10 cellular contexts compared by ENCODE assay signal in genomic region chr10:91592282-91593020, GRCh38. TPM values are rescaled to one million over a fixed set of nuclear protein-coding genes. Genes with fewer than 3 reads are reported as not detected.
A peak's percentile ranks its signal among the peaks of the same experiment; 100 is the strongest.
DNase-seq lines count a peak whose midpoint lies in the region; ATAC-seq, FAIRE-seq and TF ChIP-seq lines count a peak whose summit lies in the region.
"Had no signal": no experiment of that assay in that cellular context is flagged by ENCODE, and none has a peak within 500 bp of the region (broad histone marks: within the 10 kb centered on the region; RNA-seq: fewer than 3 reads in every experiment).

No MANE protein-coding gene starts in this region.

- peak overlapping the region; percentile 100 for H3K27ac Mint-ChIP-seq in glutamatergic neuron (ENCODE audit: unreplicated experiment)
- H3K27ac Mint-ChIP-seq in endothelial cell (ENCODE audit: unreplicated experiment): no peak overlapping the region
- no peak overlapping the region for H3K27ac Mint-ChIP-seq in activated naive CD4-positive, alpha-beta T cell treated with anti-CD3 and anti-CD28 coated beads, Interleukin-2, amount 10 ng/mL, durations not matched to agents 7 days and 5 days
- H3K27ac Mint-ChIP-seq: activated CD8-positive, alpha-beta T cell treated with anti-CD3 and anti-CD28 coated beads for 36 hours had no signal

- peaks cover 10% of the 10 kb centered on the region for H3K27me3 Mint-ChIP-seq in glutamatergic neuron (ENCODE audit: unreplicated experiment)
- no peaks in the 10 kb centered on the region for H3K27me3 Mint-ChIP-seq in endothelial cell (ENCODE audit: unreplicated experiment)
- H3K27me3 Mint-ChIP-seq in activated naive CD4-positive, alpha-beta T cell treated with anti-CD3 and anti-CD28 coated beads, Interleukin-2, amount 10 ng/mL, durations not matched to agents 7 days and 5 days: peaks cover 17% of the 10 kb centered on the region

- ATAC-seq in pancreas: peak; percentile 31 to 62 (median 38)
- ATAC-seq: activated CD8-positive, alpha-beta T cell treated with anti-CD3 and anti-CD28 coated beads for 36 hours had no signal

- intact Hi-C loops in pancreas (cut with DNase I): loop anchor here in 1 of 3 donors (5.0 kb wide), 2 partner anchors 35 to 40 kb away; partner anchors contain the start of gene PPP1R3C

- H3K9me3 Mint-ChIP-seq in glutamatergic neuron (ENCODE audit: unreplicated experiment): peaks cover 20% of the 10 kb centered on the region
- H3K9me3 Mint-ChIP-seq in endothelial cell (ENCODE audit: unreplicated experiment): no peaks in the 10 kb centered on the region
- no peaks in the 10 kb centered on the region for H3K9me3 Mint-ChIP-seq in activated naive CD4-positive, alpha-beta T cell treated with anti-CD3 and anti-CD28 coated beads, Interleukin-2, amount 10 ng/mL, durations not matched to agents 7 days and 5 days
- H3K9me3 Mint-ChIP-seq: activated CD8-positive, alpha-beta T cell treated with anti-CD3 and anti-CD28 coated beads for 36 hours had no signal

- H3K9me3 ChIP-seq in AG04450 (ENCODE audit: control insufficient read depth, insufficient read depth, low read length) (no peaks in the 10 kb centered on the region), pancreas (no peaks in the 10 kb centered on the region)

- FAIRE-seq in pancreas (lab: Jason Lieb, UNC) (no peak), frontal cortex (lab: Jason Lieb, UNC) (no peak)

- H3K36me3 Mint-ChIP-seq in glutamatergic neuron (ENCODE audit: unreplicated experiment): no peaks in the 10 kb centered on the region
- H3K36me3 Mint-ChIP-seq in endothelial cell (ENCODE audit: low read depth, unreplicated experiment): no peaks in the 10 kb centered on the region
- H3K36me3 Mint-ChIP-seq in activated naive CD4-positive, alpha-beta T cell treated with anti-CD3 and anti-CD28 coated beads, Interleukin-2, amount 10 ng/mL, durations not matched to agents 7 days and 5 days: no peaks in the 10 kb centered on the region

- no peaks in the 10 kb centered on the region for H3K36me3 ChIP-seq in pancreas

- peak overlapping the region; percentile 55 for H3K4me3 Mint-ChIP-seq in glutamatergic neuron (ENCODE audit: unreplicated experiment)
- no peak overlapping the region for H3K4me3 Mint-ChIP-seq in endothelial cell (ENCODE audit: unreplicated experiment)
- H3K4me3 Mint-ChIP-seq in activated naive CD4-positive, alpha-beta T cell treated with anti-CD3 and anti-CD28 coated beads, Interleukin-2, amount 10 ng/mL, durations not matched to agents 7 days and 5 days: no peak overlapping the region
- H3K4me3 Mint-ChIP-seq: activated CD8-positive, alpha-beta T cell treated with anti-CD3 and anti-CD28 coated beads for 36 hours had no signal

- TF ChIP-seq CTCF in AG04450 (IDR thresholded peaks at IDR 0.05; ENCODE audit: low read depth, low read length): no peak
- no peak for TF ChIP-seq CTCF in glutamatergic neuron (IDR thresholded peaks at IDR 0.05; ENCODE audit: partially characterized antibody, unreplicated experiment)
- no peak for TF ChIP-seq CTCF in pancreas (IDR thresholded peaks at IDR 0.05)
- TF ChIP-seq CTCF in endothelial cell (IDR thresholded peaks at IDR 0.05; ENCODE audit: unreplicated experiment): no peak
- TF ChIP-seq CTCF in GM13977 (IDR thresholded peaks at IDR 0.05; ENCODE audit: extremely low read depth, insufficient read depth, missing control alignments): no peak

- POLR2A ChIA-PET in AG04450 (lab: Yijun Ruan, JAX): interaction anchor here (2.6 to 3.9 kb wide), 2 partner anchors 11 to 21 kb away, joined by 10 to 23 read pairs; no protein-coding TSS in a partner anchor

- in situ Hi-C loops in GM13977 (cut with MboI; ENCODE audit: low pct_unique_long_range_greater_than_20kb, low sequenced_read_pairs, unreplicated experiment): no loop called here

- H3K27ac ChIP-seq in AG04450 (ENCODE audit: low read depth, low read length) (peak overlapping the region; percentile 42), pancreas (peak overlapping the region; percentile 56 to 88 (median 80))

- H3K4me1 Mint-ChIP-seq in glutamatergic neuron (ENCODE audit: low read depth, unreplicated experiment) (peaks cover 66% of the 10 kb centered on the region), endothelial cell (ENCODE audit: unreplicated experiment) (no peaks in the 10 kb centered on the region)
- peaks cover 3% of the 10 kb centered on the region for H3K4me1 Mint-ChIP-seq in activated naive CD4-positive, alpha-beta T cell treated with anti-CD3 and anti-CD28 coated beads, Interleukin-2, amount 10 ng/mL, durations not matched to agents 7 days and 5 days

- H3K4me1 ChIP-seq in pancreas: peaks cover 56 to 86% (median 80%) of the 10 kb centered on the region in 3 donors

- CTCF ChIA-PET in AG04450 (lab: Charles Lee): interaction anchor here (0.6 to 1.9 kb wide), 2 partner anchors 43 to 516 kb away, joined by 4 to 6 read pairs; no protein-coding TSS in a partner anchor
- CTCF ChIA-PET in activated naive CD4-positive, alpha-beta T cell treated with anti-CD3 and anti-CD28 coated beads, Interleukin-2, amount 10 ng/mL, durations not matched to agents 7 days and 5 days (lab: Charles Lee): no interaction called here

- WGBS in pancreas, 2 donors: 31 to 35% methylated on average over 8 of the region's 8 CpGs

- no peaks in the 10 kb centered on the region for H3K27me3 ChIP-seq in AG04450 (ENCODE audit: control insufficient read depth, insufficient read depth, low read length)
- H3K27me3 ChIP-seq in pancreas: no peaks in the 10 kb centered on the region

- H3K4me3 ChIP-seq in AG04450 (ENCODE audit: low read depth, low read length) (no peak overlapping the region), pancreas (peak overlapping the region in 1 of 4 donors; percentile 19)

- no peak for DNase-seq in AG04450 (ENCODE audit: low read depth, low spot score)
- peak; percentile 20 for DNase-seq in NCI-H2107 (lab: John Stamatoyannopoulos, UW)
- no peak for DNase-seq in glutamatergic neuron
- DNase-seq in pancreas: peak in 4 of 6 donors; percentile 40 to 73 (median 53)
- no peak for DNase-seq in endothelial cell (ENCODE audit: low spot score)
- no peak for DNase-seq in GM13977 (ENCODE audit: low spot score)
- DNase-seq in activated naive CD4-positive, alpha-beta T cell treated with anti-CD3 and anti-CD28 coated beads, Interleukin-2, amount 10 ng/mL, durations not matched to agents 7 days and 5 days: no peak
- DNase-seq in frontal cortex (ENCODE audit: low spot score in 2 of 2): no peak
- DNase-seq: activated CD8-positive, alpha-beta T cell treated with anti-CD3 and anti-CD28 coated beads for 36 hours; T-helper 2 cell had no signal

RNA-seq across cellular contexts. Expression of gene PPP1R3C, which starts 40.4 kb away (rescaled TPM):
- polyA plus RNA-seq in AG04450 (2011; rRNA removed): 42.2 and 51.1 TPM in 2 replicates
- 60.6 and 76.4 TPM in 2 replicates for polyA minus RNA-seq in AG04450 (2011; rRNA and poly(A)+ RNA removed)
- 19.4 TPM for total RNA-seq in glutamatergic neuron (ENCODE audit: unreplicated experiment)
- total RNA-seq in pancreas: 10 to 100 TPM in 5 of 6 donors, 1 to 10 TPM in 1; 7.1 to 27.5 (median 17.3) TPM
- polyA plus RNA-seq in pancreas: 1 to 10 TPM; 3.8 to 5.8 TPM
- 0.31 TPM for total RNA-seq in endothelial cell (ENCODE audit: unreplicated experiment)
- total RNA-seq in frontal cortex: 37.9 TPM

Comparison
In these comparisons a context has a peak if more than half of its experiments do, and no peak if none do; other contexts are left out.
1. DNase-seq: peak in NCI-H2107 (single experiment) and pancreas (4 of 6); none in AG04450 (single experiment), glutamatergic neuron (single experiment), endothelial cell (single experiment), GM13977 (single experiment), activated naive CD4-positive, alpha-beta T cell treated with anti-CD3 and anti-CD28 coated beads, Interleukin-2, amount 10 ng/mL, durations not matched to agents 7 days and 5 days (single experiment) and frontal cortex (0 of 2).